Comparison of ENCODE assay signal across 8 cellular contexts in genomic region chr12:133038310-133038709, GRCh38. TPM values are rescaled to one million over a fixed set of nuclear protein-coding genes. Genes with fewer than 3 reads are reported as not detected.
DNase-seq lines count a peak whose midpoint lies in the region; ATAC-seq and TF ChIP-seq lines count a peak whose summit lies in the region.

No MANE protein-coding gene starts in this region.

- no peaks in the 10 kb centered on the region for H3K4me1 Mint-ChIP-seq in HFFc6 (ENCODE audit: low read depth)

- no peaks in the 10 kb centered on the region for H3K27me3 ChIP-seq in brain microvascular endothelial cell (replicated peaks)

- DNase-seq in HFFc6 = no peak
- DNase-seq in brain microvascular endothelial cell = no peak
- DNase-seq in HK-2 (ENCODE audit: unreplicated experiment) = no peak
- DNase-seq in iPS-NIHi11 (ENCODE audit: low spot score) = no peak
- DNase-seq in effector CD4-positive, alpha-beta T cell = no peak

- peaks cover 77% of the 10 kb centered on the region for H3K9me3 Mint-ChIP-seq in HFFc6

- no peaks in the 10 kb centered on the region for H3K4me1 ChIP-seq in mesodermal cell (ENCODE audit: control insufficient read depth, insufficient read depth, low read length, poor library complexity, severe bottlenecking)

- WGBS in mesodermal cell (ENCODE audit: insufficient coverage in 2 of 2), 2 experiments = 100% methylated on average over 1 of the region's 3 CpGs

- H3K36me3 ChIP-seq in brain microvascular endothelial cell (replicated peaks) = peaks cover 20% of the 10 kb centered on the region
- peaks cover 44% of the 10 kb centered on the region for H3K36me3 ChIP-seq in mesodermal cell (ENCODE audit: control insufficient read depth, insufficient read depth, low read length)

- H3K4me3 Mint-ChIP-seq in HFFc6 = peak overlapping the region; percentile 90

- in situ Hi-C loops in brain microvascular endothelial cell (cut with HindIII; ENCODE audit: low pct_ligation_motif_present, low sequenced_read_pairs) = no loop called here

- H3K36me3 Mint-ChIP-seq in HFFc6 (ENCODE audit: low read depth) = peaks cover 59% of the 10 kb centered on the region

- no peak for TF ChIP-seq CTCF in 22Rv1 (IDR thresholded peaks at IDR 0.05)
- no peak for TF ChIP-seq CTCF in HFFc6 (IDR thresholded peaks at IDR 0.05)
- TF ChIP-seq CTCF in brain microvascular endothelial cell (IDR thresholded peaks at IDR 0.05; ENCODE audit: low read depth, low read length, missing control alignments) = no peak

- H3K27ac ChIP-seq in 22Rv1 (peak overlapping the region; percentile 95), brain microvascular endothelial cell (no peak overlapping the region), mesodermal cell (ENCODE audit: low read depth, low read length, severe bottlenecking) (no peak overlapping the region)

- H3K27ac Mint-ChIP-seq in HFFc6 = peak overlapping the region; percentile 88

- ATAC-seq in GM21423 (IDR thresholded peaks at IDR 0.05; ENCODE audit: unreplicated experiment) = no peak

- peaks cover 53% of the 10 kb centered on the region for H3K9me3 ChIP-seq in mesodermal cell (ENCODE audit: control insufficient read depth, low read length)

- H3K27me3 Mint-ChIP-seq in HFFc6 (ENCODE audit: insufficient read depth) = no peaks in the 10 kb centered on the region; the same call in 1 of the 2 replicates

- H3K4me3 ChIP-seq in brain microvascular endothelial cell (ENCODE audit: low read depth, low read length) (peak overlapping the region; percentile 72), mesodermal cell (ENCODE audit: extremely low read depth, insufficient read depth, low read length, poor library complexity, severe bottlenecking) (peak overlapping the region; percentile 75)

RNA-seq across cellular contexts. Expression of gene ZNF84, which starts 1.0 kb away (rescaled TPM):
- total RNA-seq in HFFc6 (2021; fragmentation: NEBNext Ultra II Directional; extraction: Animal tissue kit (Norgen Biotek cat#: 25700)) = 10 to 100 TPM in 4 of 6 experiments, 1 to 10 TPM in 2; 9.2 to 13.0 (median 11.3) TPM
- 16.5 TPM for polyA plus RNA-seq in mesodermal cell (2013, experiment 1 of 2)
- polyA plus RNA-seq in mesodermal cell (2013, experiment 2 of 2) = 17.1 TPM

RNA-seq across cellular contexts. Expression of gene ZNF140, which starts 42.4 kb away (rescaled TPM):
- total RNA-seq in HFFc6 (2021; fragmentation: NEBNext Ultra II Directional; extraction: Animal tissue kit (Norgen Biotek cat#: 25700)) = 1 to 10 TPM; 7.7 to 9.5 (median 7.9) TPM
- 18.4 TPM for polyA plus RNA-seq in mesodermal cell (2013, experiment 1 of 2)
- 18.7 TPM for polyA plus RNA-seq in mesodermal cell (2013, experiment 2 of 2)

RNA-seq across cellular contexts. Expression of gene ZNF26, which starts 52.1 kb away (rescaled TPM):
- 1 to 10 TPM; 5.9 to 6.6 (median 6.1) TPM for total RNA-seq in HFFc6 (2021; fragmentation: NEBNext Ultra II Directional; extraction: Animal tissue kit (Norgen Biotek cat#: 25700))
- 6.3 TPM for polyA plus RNA-seq in mesodermal cell (2013, experiment 1 of 2)
- 4.5 TPM for polyA plus RNA-seq in mesodermal cell (2013, experiment 2 of 2)
